Comparison of ENCODE assay signal across 1 cellular context in genomic region chr15:68271854-68272471, GRCh38.
A peak's percentile ranks its signal among the peaks of the same experiment; 100 is the strongest.
TF ChIP-seq lines count a peak whose summit lies in the region.

No MANE protein-coding gene starts in this region.

TF ChIP-seq in HEK293, 187 proteins besides CTCF, POLR2A, EP300 and RAD21 (continued from another document and continues in another):
- TF ChIP-seq, protein P1, sequence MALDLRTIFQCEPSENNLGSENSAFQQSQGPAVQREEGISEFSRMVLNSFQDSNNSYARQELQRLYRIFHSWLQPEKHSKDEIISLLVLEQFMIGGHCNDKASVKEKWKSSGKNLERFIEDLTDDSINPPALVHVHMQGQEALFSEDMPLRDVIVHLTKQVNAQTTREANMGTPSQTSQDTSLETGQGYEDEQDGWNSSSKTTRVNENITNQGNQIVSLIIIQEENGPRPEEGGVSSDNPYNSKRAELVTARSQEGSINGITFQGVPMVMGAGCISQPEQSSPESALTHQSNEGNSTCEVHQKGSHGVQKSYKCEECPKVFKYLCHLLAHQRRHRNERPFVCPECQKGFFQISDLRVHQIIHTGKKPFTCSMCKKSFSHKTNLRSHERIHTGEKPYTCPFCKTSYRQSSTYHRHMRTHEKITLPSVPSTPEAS (tag by site-specific recombination; IDR thresholded peaks at IDR 0.05) = no peak
- TF ChIP-seq ZNF16 (tag by site-specific recombination; IDR thresholded peaks at IDR 0.05; ENCODE audit: low read depth) (no peak), GLIS1 (tag by site-specific recombination; IDR thresholded peaks at IDR 0.05) (peak; percentile 75), ZNF791 (tag by site-specific recombination; IDR thresholded peaks at IDR 0.05) (no peak), ZNF785 (tag by site-specific recombination; IDR thresholded peaks at IDR 0.05) (no peak), ZSCAN30 (tag by site-specific recombination; IDR thresholded peaks at IDR 0.05) (no peak), ZNF645 (tag by site-specific recombination; IDR thresholded peaks at IDR 0.05) (no peak), ZNF138 (tag by site-specific recombination; IDR thresholded peaks at IDR 0.05; ENCODE audit: borderline replicate concordance) (no peak), ZNF157 (tag by site-specific recombination; IDR thresholded peaks at IDR 0.05) (no peak), ZNF324 (tag by site-specific recombination; IDR thresholded peaks at IDR 0.05) (no peak), ZNF555 (tag by site-specific recombination; conservative IDR thresholded peaks at IDR 0.05) (no peak), ZNF610 (tag by site-specific recombination; IDR thresholded peaks at IDR 0.05; ENCODE audit: borderline replicate concordance) (no peak), ZNF548 (tag by site-specific recombination; IDR thresholded peaks at IDR 0.05) (no peak), PBX3 (CRISPR knock-in tag; IDR thresholded peaks at IDR 0.05) (no peak), ZNF488 (tag by site-specific recombination; IDR thresholded peaks at IDR 0.05) (no peak), ZNF423 (tag by site-specific recombination; IDR thresholded peaks at IDR 0.05) (no peak), ZBTB10 (tag by site-specific recombination; IDR thresholded peaks at IDR 0.05) (no peak), ZNF10 (tag by site-specific recombination; IDR thresholded peaks at IDR 0.05) (no peak), ZNF549 (tag by site-specific recombination; IDR thresholded peaks at IDR 0.05) (no peak), BCL11B (tag by site-specific recombination; IDR thresholded peaks at IDR 0.05; ENCODE audit: low read depth) (no peak), HOXC10 (CRISPR knock-in tag; IDR thresholded peaks at IDR 0.05) (no peak), ZNF626 (tag by site-specific recombination; IDR thresholded peaks at IDR 0.05) (no peak), ZNF518A (tag by site-specific recombination; conservative IDR thresholded peaks at IDR 0.05; ENCODE audit: low read depth) (no peak; the same call in 1 of the 2 replicates), ZNF274 (IDR thresholded peaks at IDR 0.05; ENCODE audit: low read length) (no peak), ZNF274 (tag by site-specific recombination; IDR thresholded peaks at IDR 0.05; ENCODE audit: borderline replicate concordance) (no peak), ZNF302 (tag by site-specific recombination; IDR thresholded peaks at IDR 0.05; ENCODE audit: low read depth) (no peak), MEIS1 (CRISPR knock-in tag; IDR thresholded peaks at IDR 0.05; ENCODE audit: borderline replicate concordance) (no peak), ZFP3 (tag by site-specific recombination; IDR thresholded peaks at IDR 0.05; ENCODE audit: low read depth) (no peak), TCF7L2 (IDR thresholded peaks at IDR 0.05; ENCODE audit: borderline replicate concordance, low read depth, low read length) (no peak), ZNF132 (tag by site-specific recombination; IDR thresholded peaks at IDR 0.05; ENCODE audit: borderline replicate concordance) (no peak), ZNF175 (tag by site-specific recombination; IDR thresholded peaks at IDR 0.05) (no peak), ZNF404 (tag by site-specific recombination; IDR thresholded peaks at IDR 0.05) (no peak), KLF16 (tag by site-specific recombination; IDR thresholded peaks at IDR 0.05) (no peak), ZXDB (tag by site-specific recombination; IDR thresholded peaks at IDR 0.05) (peak; percentile 86), ZNF664 (tag by site-specific recombination; IDR thresholded peaks at IDR 0.05) (no peak), PATZ1 (tag by site-specific recombination; IDR thresholded peaks at IDR 0.05) (peak; percentile 87), ZNF521 (tag by site-specific recombination; IDR thresholded peaks at IDR 0.05) (no peak), ZNF214 (tag by site-specific recombination; IDR thresholded peaks at IDR 0.05; ENCODE audit: borderline replicate concordance) (no peak), YY1 (tag by site-specific recombination; IDR thresholded peaks at IDR 0.05) (peak; percentile 65; the same call in 1 of the 2 replicates), ZNF514 (tag by site-specific recombination; IDR thresholded peaks at IDR 0.05) (no peak), ZNF776 (tag by site-specific recombination; IDR thresholded peaks at IDR 0.05; ENCODE audit: borderline replicate concordance) (no peak), ZNF239 (tag by site-specific recombination; IDR thresholded peaks at IDR 0.05) (no peak), ZNF169 (tag by site-specific recombination; IDR thresholded peaks at IDR 0.05) (no peak), GLI4 (tag by site-specific recombination; IDR thresholded peaks at IDR 0.05) (no peak)
- TF ChIP-seq, protein P2, sequence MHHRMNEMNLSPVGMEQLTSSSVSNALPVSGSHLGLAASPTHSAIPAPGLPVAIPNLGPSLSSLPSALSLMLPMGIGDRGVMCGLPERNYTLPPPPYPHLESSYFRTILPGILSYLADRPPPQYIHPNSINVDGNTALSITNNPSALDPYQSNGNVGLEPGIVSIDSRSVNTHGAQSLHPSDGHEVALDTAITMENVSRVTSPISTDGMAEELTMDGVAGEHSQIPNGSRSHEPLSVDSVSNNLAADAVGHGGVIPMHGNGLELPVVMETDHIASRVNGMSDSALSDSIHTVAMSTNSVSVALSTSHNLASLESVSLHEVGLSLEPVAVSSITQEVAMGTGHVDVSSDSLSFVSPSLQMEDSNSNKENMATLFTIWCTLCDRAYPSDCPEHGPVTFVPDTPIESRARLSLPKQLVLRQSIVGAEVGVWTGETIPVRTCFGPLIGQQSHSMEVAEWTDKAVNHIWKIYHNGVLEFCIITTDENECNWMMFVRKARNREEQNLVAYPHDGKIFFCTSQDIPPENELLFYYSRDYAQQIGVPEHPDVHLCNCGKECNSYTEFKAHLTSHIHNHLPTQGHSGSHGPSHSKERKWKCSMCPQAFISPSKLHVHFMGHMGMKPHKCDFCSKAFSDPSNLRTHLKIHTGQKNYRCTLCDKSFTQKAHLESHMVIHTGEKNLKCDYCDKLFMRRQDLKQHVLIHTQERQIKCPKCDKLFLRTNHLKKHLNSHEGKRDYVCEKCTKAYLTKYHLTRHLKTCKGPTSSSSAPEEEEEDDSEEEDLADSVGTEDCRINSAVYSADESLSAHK (tag by site-specific recombination; IDR thresholded peaks at IDR 0.05) = no peak
- TF ChIP-seq, protein P3, sequence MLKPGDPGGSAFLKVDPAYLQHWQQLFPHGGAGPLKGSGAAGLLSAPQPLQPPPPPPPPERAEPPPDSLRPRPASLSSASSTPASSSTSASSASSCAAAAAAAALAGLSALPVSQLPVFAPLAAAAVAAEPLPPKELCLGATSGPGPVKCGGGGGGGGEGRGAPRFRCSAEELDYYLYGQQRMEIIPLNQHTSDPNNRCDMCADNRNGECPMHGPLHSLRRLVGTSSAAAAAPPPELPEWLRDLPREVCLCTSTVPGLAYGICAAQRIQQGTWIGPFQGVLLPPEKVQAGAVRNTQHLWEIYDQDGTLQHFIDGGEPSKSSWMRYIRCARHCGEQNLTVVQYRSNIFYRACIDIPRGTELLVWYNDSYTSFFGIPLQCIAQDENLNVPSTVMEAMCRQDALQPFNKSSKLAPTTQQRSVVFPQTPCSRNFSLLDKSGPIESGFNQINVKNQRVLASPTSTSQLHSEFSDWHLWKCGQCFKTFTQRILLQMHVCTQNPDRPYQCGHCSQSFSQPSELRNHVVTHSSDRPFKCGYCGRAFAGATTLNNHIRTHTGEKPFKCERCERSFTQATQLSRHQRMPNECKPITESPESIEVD (tag by site-specific recombination; IDR thresholded peaks at IDR 0.05) = no peak
- TF ChIP-seq, protein P4, sequence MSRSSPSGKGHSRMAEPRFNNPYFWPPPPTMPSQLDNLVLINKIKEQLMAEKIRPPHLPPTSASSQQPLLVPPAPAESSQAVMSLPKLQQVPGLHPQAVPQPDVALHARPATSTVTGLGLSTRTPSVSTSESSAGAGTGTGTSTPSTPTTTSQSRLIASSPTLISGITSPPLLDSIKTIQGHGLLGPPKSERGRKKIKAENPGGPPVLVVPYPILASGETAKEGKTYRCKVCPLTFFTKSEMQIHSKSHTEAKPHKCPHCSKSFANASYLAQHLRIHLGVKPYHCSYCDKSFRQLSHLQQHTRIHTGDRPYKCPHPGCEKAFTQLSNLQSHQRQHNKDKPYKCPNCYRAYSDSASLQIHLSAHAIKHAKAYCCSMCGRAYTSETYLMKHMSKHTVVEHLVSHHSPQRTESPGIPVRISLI (tag by site-specific recombination; IDR thresholded peaks at IDR 0.05) = no peak
